ENCODE assay signal across 25 cellular contexts in genomic region chr10:24406809-24407483, GRCh38.
"Had no signal": no experiment of that assay in that cellular context is flagged by ENCODE, and none has a peak within 500 bp of the region (broad histone marks: within the 10 kb centered on the region; RNA-seq: fewer than 3 reads in every experiment).

No MANE protein-coding gene starts in this region.

- H3K36me3 ChIP-seq: colonic mucosa, gastroesophageal sphincter, pancreas, right atrium auricular region had no signal

- H3K27ac ChIP-seq: colonic mucosa, gastroesophageal sphincter, pancreas, right atrium auricular region had no signal

- H3K9me3 Mint-ChIP-seq: activated CD4-positive, alpha-beta memory T cell treated with anti-CD3 and anti-CD28 coated beads for 36 hours; activated CD4-positive, alpha-beta T cell treated with anti-CD3 and anti-CD28 coated beads, Interleukin-2, amount 10 ng/mL, durations not matched to agents 24 days and 14 days; activated T-helper 2 cell treated with anti-CD3 and anti-CD28 coated beads, Interferon-gamma antibody, Interleukin-2, Interleukin-4, amounts not matched to agents 10 μg/mL and 5 μg/mL and 100 μg/mL, durations not matched to agents 14 hours and 24 hours and 36 hours; neural crest cell had no signal

- H3K4me1 ChIP-seq: colonic mucosa, gastroesophageal sphincter, pancreas, right atrium auricular region had no signal

- H3K4me3 ChIP-seq: colonic mucosa, gastroesophageal sphincter, lung, pancreas, right atrium auricular region, testis had no signal

- H3K36me3 Mint-ChIP-seq: activated CD4-positive, alpha-beta memory T cell treated with anti-CD3 and anti-CD28 coated beads for 36 hours; activated naive CD4-positive, alpha-beta T cell treated with anti-CD3 and anti-CD28 coated beads, Interleukin-2, amount 50 U/mL, for 72 hours; naive thymus-derived CD8-positive, alpha-beta T cell had no signal

- H3K4me3 Mint-ChIP-seq: activated CD4-positive, alpha-beta memory T cell treated with anti-CD3 and anti-CD28 coated beads for 36 hours; activated CD4-positive, alpha-beta T cell treated with anti-CD3 and anti-CD28 coated beads, Interleukin-2, amount 10 ng/mL, durations not matched to agents 24 days and 14 days; naive thymus-derived CD8-positive, alpha-beta T cell; neural crest cell had no signal

- DNase-seq: activated CD4-positive, alpha-beta memory T cell treated with anti-CD3 and anti-CD28 coated beads for 36 hours; activated CD4-positive, alpha-beta T cell treated with anti-CD3 and anti-CD28 coated beads, Interleukin-2, amount 10 ng/mL, durations not matched to agents 24 days and 14 days; activated CD4-positive, CD25-positive, alpha-beta regulatory T cell treated with anti-CD3 and anti-CD28 coated beads, Interleukin-2, amount 50 U/mL, for 72 hours; activated CD8-positive, alpha-beta memory T cell treated with anti-CD3 and anti-CD28 coated beads, Interleukin-2, amount 50 U/mL, for 48 hours; activated T-cell treated with anti-CD3 and anti-CD28 coated beads, Interleukin-2, amount 50 U/mL, for 48 hours; colonic mucosa; effector CD8-positive, alpha-beta T cell; head of caudate nucleus; hippocampal formation; kidney; naive thymus-derived CD8-positive, alpha-beta T cell; nucleus accumbens; pancreas; stimulated activated CD4-positive, alpha-beta T cell treated with anti-CD3 and anti-CD28 coated beads, Interleukin-12 subunit alpha, Interleukin-12 subunit beta, amount 100 ng/mL, for 4 hours; stimulated activated CD4-positive, alpha-beta T cell treated with anti-CD3 and anti-CD28 coated beads, Interleukin-4, amount 100 ng/mL, for 1 hour; stimulated activated naive CD8-positive, alpha-beta T cell treated with anti-CD3 and anti-CD28 coated beads, Interleukin-15, Interleukin-2, amounts not matched to agents 100 U/mL and 50 U/mL, for 24 hours; T-helper 2 cell; testis; trophoblast cell had no signal

- H3K27me3 ChIP-seq: colonic mucosa, gastroesophageal sphincter, pancreas, right atrium auricular region, testis had no signal

- ATAC-seq: gastroesophageal sphincter; naive thymus-derived CD8-positive, alpha-beta T cell; pancreas; stimulated activated naive CD8-positive, alpha-beta T cell treated with anti-CD3 and anti-CD28 coated beads, Interleukin-15, Interleukin-2, amounts not matched to agents 100 U/mL and 50 U/mL, for 24 hours had no signal

- H3K27ac Mint-ChIP-seq: activated CD4-positive, alpha-beta memory T cell treated with anti-CD3 and anti-CD28 coated beads for 36 hours; activated CD4-positive, alpha-beta T cell treated with anti-CD3 and anti-CD28 coated beads, Interleukin-2, amount 10 ng/mL, durations not matched to agents 24 days and 14 days; activated naive CD4-positive, alpha-beta T cell treated with anti-CD3 and anti-CD28 coated beads, Interleukin-2, amount 50 U/mL, for 72 hours; activated T-helper 2 cell treated with anti-CD3 and anti-CD28 coated beads, Interferon-gamma antibody, Interleukin-2, Interleukin-4, amounts not matched to agents 10 μg/mL and 5 μg/mL and 100 μg/mL, durations not matched to agents 14 hours and 24 hours and 36 hours had no signal

- H3K9me3 ChIP-seq: colonic mucosa, gastroesophageal sphincter, pancreas, right atrium auricular region, testis had no signal

- H3K4me1 Mint-ChIP-seq: activated CD4-positive, alpha-beta T cell treated with anti-CD3 and anti-CD28 coated beads, Interleukin-2, amount 10 ng/mL, durations not matched to agents 24 days and 14 days; naive thymus-derived CD8-positive, alpha-beta T cell had no signal
